In the genomic region with DNA sequence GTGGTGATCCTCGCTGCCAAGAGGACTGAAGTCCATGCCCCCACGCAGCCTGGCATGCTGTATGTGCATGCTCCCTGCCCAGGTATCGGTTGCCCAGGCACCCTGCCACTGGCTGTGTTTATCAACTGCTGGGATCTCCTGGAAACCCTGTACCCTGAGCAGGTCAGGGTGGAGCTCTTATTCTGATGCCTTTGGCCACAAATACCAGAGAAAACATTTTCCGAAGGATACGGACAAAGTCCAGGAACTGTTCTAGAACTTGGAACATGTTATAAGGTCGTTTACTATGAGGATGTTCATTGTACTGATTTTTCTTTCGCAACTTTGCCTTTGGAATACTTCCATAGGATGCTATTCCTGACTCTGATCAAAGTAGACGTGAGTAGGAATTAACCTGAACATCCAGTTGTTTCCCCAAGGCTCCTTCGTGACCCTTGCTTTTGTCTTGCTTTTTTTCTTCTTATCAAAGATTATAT, we compare ENCODE assay signal across 18 cellular contexts. TPM values are rescaled to one million over a fixed set of nuclear protein-coding genes. Genes with fewer than 3 reads are reported as not detected.
"Had no signal": no experiment of that assay in that cellular context is flagged by ENCODE, and none has a peak within 500 bp of the region (broad histone marks: within the 10 kb centered on the region; RNA-seq: fewer than 3 reads in every experiment).

No MANE protein-coding gene starts in this region.

- H3K36me3 ChIP-seq: brain microvascular endothelial cell, neural progenitor cell, tibial nerve, WERI-Rb-1 had no signal

- H3K4me3 ChIP-seq: hepatocyte, neural progenitor cell, tibial nerve had no signal

- H3K4me2 ChIP-seq: hepatocyte, neural progenitor cell had no signal

- DNase-seq: activated CD4-positive, alpha-beta T cell treated with anti-CD3 and anti-CD28 coated beads, Interleukin-2, amount 10 ng/mL, durations not matched to agents 7 days and 5 days; activated CD4-positive, CD25-positive, alpha-beta regulatory T cell treated with anti-CD3 and anti-CD28 coated beads, Interleukin-2, amount 50 U/mL, for 72 hours; activated CD8-positive, alpha-beta T cell treated with anti-CD3 and anti-CD28 coated beads for 36 hours; aorta; brain microvascular endothelial cell; central memory CD4-positive, alpha-beta T cell; effector memory CD4-positive, alpha-beta T cell; foreskin melanocyte; immature natural killer cell; kidney glomerular epithelial cell; naive thymus-derived CD4-positive, alpha-beta T cell; stimulated activated CD4-positive, alpha-beta T cell treated with anti-CD3 and anti-CD28 coated beads, Interleukin-1b, Interleukin-23, amount 100 ng/mL, for 48 hours; T-helper 1 cell; WERI-Rb-1 had no signal

- H3K27me3 ChIP-seq: brain microvascular endothelial cell, hepatocyte, neural progenitor cell, tibial nerve had no signal

- H3K9me3 ChIP-seq: tibial nerve had no signal

- H3K4me1 ChIP-seq: tibial nerve had no signal

- H3K27ac ChIP-seq: brain microvascular endothelial cell, hepatocyte, neural progenitor cell, WERI-Rb-1 had no signal

- H3K9ac ChIP-seq: neural progenitor cell had no signal

- ATAC-seq: activated CD8-positive, alpha-beta T cell treated with anti-CD3 and anti-CD28 coated beads for 36 hours; activated naive CD4-positive, alpha-beta T cell treated with anti-CD3 and anti-CD28 coated beads, Interleukin-2, amount 50 U/mL, for 72 hours; naive thymus-derived CD4-positive, alpha-beta T cell had no signal

- H2AFZ ChIP-seq: hepatocyte, neural progenitor cell had no signal

RNA-seq across cellular contexts. Expression of a gene that starts 55.2 kb away (rescaled TPM):
- total RNA-seq: activated CD4-positive, alpha-beta T cell treated with anti-CD3 and anti-CD28 coated beads, Interleukin-2, amount 10 ng/mL, durations not matched to agents 7 days and 5 days; activated naive CD4-positive, alpha-beta T cell treated with anti-CD3 and anti-CD28 coated beads, Interleukin-2, amount 50 U/mL, for 72 hours had no signal
